8 cellular contexts compared by ENCODE assay signal in the genomic region with DNA sequence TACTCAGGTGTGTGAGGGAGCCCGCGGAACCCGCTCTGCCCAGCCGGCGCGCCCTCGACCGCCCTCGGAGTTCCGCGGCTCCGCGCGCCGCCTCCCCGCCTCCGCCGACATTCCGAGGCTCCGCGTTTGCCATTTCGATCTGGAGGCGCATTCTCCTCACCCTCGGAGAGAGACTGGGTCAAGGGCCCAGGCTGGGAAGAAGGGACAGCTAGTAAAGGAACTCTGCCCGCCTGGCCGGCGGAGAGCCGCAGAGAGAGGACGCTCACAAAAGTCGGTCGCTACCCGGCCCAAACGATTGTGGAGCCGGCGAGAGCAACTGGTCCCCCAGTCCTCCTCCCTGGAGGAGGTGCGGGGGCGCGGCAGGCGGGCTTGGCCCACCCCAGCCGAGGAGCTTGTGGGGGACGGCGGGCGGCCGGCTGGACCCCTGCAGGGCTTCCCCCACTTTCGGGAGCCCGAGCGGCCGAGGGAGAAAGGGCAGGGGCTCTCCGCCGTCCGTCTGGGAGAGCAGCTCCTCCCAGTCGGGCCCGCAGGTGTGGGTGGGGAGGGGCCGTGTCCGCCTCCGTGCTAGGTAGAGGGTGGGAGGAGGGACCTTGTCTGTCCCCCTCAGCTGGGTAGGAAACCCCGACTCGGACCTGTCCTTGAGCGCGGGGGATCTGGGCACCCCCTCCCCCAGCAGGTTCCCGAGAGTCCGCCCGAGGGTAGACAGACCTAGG.
DNase-seq lines count a peak whose midpoint lies in the region; ATAC-seq and TF ChIP-seq lines count a peak whose summit lies in the region.

No MANE protein-coding gene starts in this region.

- TF ChIP-seq CTCF in left ventricle myocardium inferior (IDR thresholded peaks at IDR 0.05; ENCODE audit: borderline replicate concordance) (no peak), retinal pigment epithelial cell (conservative IDR thresholded peaks at IDR 0.05; ENCODE audit: low read depth, low read length) (no peak)

- H3K27ac ChIP-seq in left ventricle myocardium inferior (replicated peaks), result no peak overlapping the region

- ATAC-seq in HG03280 (IDR thresholded peaks at IDR 0.05; ENCODE audit: unreplicated experiment) (no peak), GM19351 (IDR thresholded peaks at IDR 0.05; ENCODE audit: unreplicated experiment) (no peak), HG03175 (IDR thresholded peaks at IDR 0.05; ENCODE audit: unreplicated experiment) (no peak)

- DNase-seq in stimulated activated CD4-positive, alpha-beta T cell treated with anti-CD3 and anti-CD28 coated beads, Interleukin-12 subunit alpha, Interleukin-12 subunit beta, amount 100 ng/mL, for 4 hours, result peak; percentile 8
- no peak for DNase-seq in stimulated activated CD4-positive, alpha-beta T cell treated with anti-CD3 and anti-CD28 coated beads, Interleukin-4, amount 100 ng/mL, for 24 hours
- DNase-seq in activated CD4-positive, alpha-beta memory T cell treated with anti-CD3 and anti-CD28 coated beads for 36 hours, result no peak
- DNase-seq in left ventricle myocardium inferior (no peak), retinal pigment epithelial cell (ENCODE audit: low read depth) (no peak)

- H3K4me3 ChIP-seq in left ventricle myocardium inferior (peak overlapping the region; percentile 63), retinal pigment epithelial cell (ENCODE audit: low read length) (peak overlapping the region; percentile 44)

- H3K4me1 ChIP-seq in left ventricle myocardium inferior, result peaks cover 25% of the 10 kb centered on the region

- no peaks in the 10 kb centered on the region for H3K36me3 Mint-ChIP-seq in activated CD4-positive, alpha-beta memory T cell treated with anti-CD3 and anti-CD28 coated beads for 36 hours

- peaks cover 13% of the 10 kb centered on the region for H3K4me1 Mint-ChIP-seq in activated CD4-positive, alpha-beta memory T cell treated with anti-CD3 and anti-CD28 coated beads for 36 hours (ENCODE audit: low read depth)

- POLR2A ChIA-PET in activated CD4-positive, alpha-beta memory T cell treated with anti-CD3 and anti-CD28 coated beads for 36 hours (lab: Charles Lee), result no interaction called here

- peaks cover 100% of the 10 kb centered on the region for H3K27me3 ChIP-seq in left ventricle myocardium inferior (ENCODE audit: low read depth)

- H3K9me3 Mint-ChIP-seq in activated CD4-positive, alpha-beta memory T cell treated with anti-CD3 and anti-CD28 coated beads for 36 hours, result no peaks in the 10 kb centered on the region

- H3K27ac Mint-ChIP-seq in activated CD4-positive, alpha-beta memory T cell treated with anti-CD3 and anti-CD28 coated beads for 36 hours, result no peak overlapping the region

- peaks cover 66% of the 10 kb centered on the region for H3K27me3 Mint-ChIP-seq in activated CD4-positive, alpha-beta memory T cell treated with anti-CD3 and anti-CD28 coated beads for 36 hours

- CTCF ChIA-PET in activated CD4-positive, alpha-beta memory T cell treated with anti-CD3 and anti-CD28 coated beads for 36 hours (lab: Charles Lee), result interaction anchor here (0.7 kb wide), 1 partner anchor 46 kb away, joined by 3 read pairs; no protein-coding TSS in a partner anchor

- no peaks in the 10 kb centered on the region for H3K36me3 ChIP-seq in left ventricle myocardium inferior

- H3K4me3 Mint-ChIP-seq in activated CD4-positive, alpha-beta memory T cell treated with anti-CD3 and anti-CD28 coated beads for 36 hours, result peak overlapping the region; percentile 61

- no peaks in the 10 kb centered on the region for H3K9me3 ChIP-seq in left ventricle myocardium inferior (replicated peaks)

- intact Hi-C loops in activated CD4-positive, alpha-beta memory T cell treated with anti-CD3 and anti-CD28 coated beads for 36 hours (cut with micrococcal nuclease), result no loop called here
- intact Hi-C loops in left ventricle myocardium inferior (cut with micrococcal nuclease), result no loop called here
